ENCODE assay signal across 20 cellular contexts in the genomic region with DNA sequence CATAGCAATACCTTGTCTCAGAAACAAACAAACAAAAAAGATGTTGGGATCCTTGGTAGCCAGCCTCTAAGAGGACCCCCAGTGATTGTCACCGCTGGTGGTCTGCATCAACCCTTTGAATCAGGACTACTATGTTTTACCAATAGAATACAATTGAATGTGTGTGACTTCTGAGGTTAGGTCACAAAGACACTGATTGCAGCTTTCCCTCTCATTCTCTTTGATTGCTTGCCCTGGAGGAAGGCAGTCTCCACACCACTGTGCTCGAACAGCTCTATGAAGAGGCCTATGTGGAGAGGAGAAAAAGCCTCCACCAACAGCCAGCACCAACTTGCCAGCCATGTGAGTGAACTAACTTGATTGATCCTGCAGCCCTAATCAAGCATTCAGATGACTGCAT.
"Had no signal": no experiment of that assay in that cellular context is flagged by ENCODE, and none has a peak within 500 bp of the region (broad histone marks: within the 10 kb centered on the region; RNA-seq: fewer than 3 reads in every experiment).

No MANE protein-coding gene starts in this region.

- H3K36me3 Mint-ChIP-seq: activated naive CD4-positive, alpha-beta T cell treated with anti-CD3 and anti-CD28 coated beads, Interleukin-2, amount 50 U/mL, for 72 hours; mesothelial cell of epicardium; T-cell had no signal

- H3K9me3 ChIP-seq: body of pancreas, lower lobe of right lung, suprapubic skin had no signal

- H3K36me3 ChIP-seq: lower lobe of right lung, suprapubic skin had no signal

- H3K4me3 Mint-ChIP-seq: activated T-cell treated with anti-CD3 and anti-CD28 coated beads, Interleukin-2, amount 50 U/mL, for 72 hours; central memory CD8-positive, alpha-beta T cell; mesothelial cell of epicardium had no signal

- H3K27ac ChIP-seq: body of pancreas, lower lobe of right lung, SK-N-MC, skin epidermis, suprapubic skin had no signal

- H3K27me3 ChIP-seq: body of pancreas, suprapubic skin had no signal

- ATAC-seq: activated naive CD4-positive, alpha-beta T cell treated with anti-CD3 and anti-CD28 coated beads, Interleukin-2, amount 50 U/mL, for 72 hours; activated T-cell treated with anti-CD3 and anti-CD28 coated beads, Interleukin-2, amount 50 U/mL, for 72 hours; body of pancreas; lower lobe of right lung; T-cell had no signal

- H3K27ac Mint-ChIP-seq: activated naive CD4-positive, alpha-beta T cell treated with anti-CD3 and anti-CD28 coated beads, Interleukin-2, amount 50 U/mL, for 72 hours; activated T-cell treated with anti-CD3 and anti-CD28 coated beads, Interleukin-2, amount 50 U/mL, for 72 hours; mesothelial cell of epicardium; T-cell had no signal

- H3K4me3 ChIP-seq: body of pancreas, lower lobe of right lung, SK-N-MC, skin epidermis, suprapubic skin had no signal

- DNase-seq: activated CD4-positive, alpha-beta T cell treated with anti-CD3 and anti-CD28 coated beads for 1 hour; activated CD4-positive, alpha-beta T cell treated with anti-CD3 and anti-CD28 coated beads, Interleukin-2, amount 50 U/mL, for 48 hours; activated gamma-delta T cell; activated T-cell treated with anti-CD3 and anti-CD28 coated beads, Interleukin-2, amount 50 U/mL, for 72 hours; amygdala; body of pancreas; cortex of kidney; effector CD4-positive, alpha-beta T cell; foreskin melanocyte; lower lobe of right lung; stimulated activated CD4-positive, alpha-beta T cell treated with anti-CD3 and anti-CD28 coated beads, Interleukin-4, amount 100 ng/mL, for 24 hours; stimulated activated naive CD4-positive, alpha-beta T cell treated with Interleukin-2 at 50 U/mL for 16 hours; T-cell; T-helper 9 cell had no signal

- H3K9me3 Mint-ChIP-seq: activated naive CD4-positive, alpha-beta T cell treated with anti-CD3 and anti-CD28 coated beads, Interleukin-2, amount 50 U/mL, for 72 hours; activated T-cell treated with anti-CD3 and anti-CD28 coated beads, Interleukin-2, amount 50 U/mL, for 72 hours; central memory CD8-positive, alpha-beta T cell; mesothelial cell of epicardium; T-cell had no signal

- H3K27me3 Mint-ChIP-seq: central memory CD8-positive, alpha-beta T cell; T-cell had no signal
